Comparison of ENCODE assay signal across 1 cellular context in the genomic region with DNA sequence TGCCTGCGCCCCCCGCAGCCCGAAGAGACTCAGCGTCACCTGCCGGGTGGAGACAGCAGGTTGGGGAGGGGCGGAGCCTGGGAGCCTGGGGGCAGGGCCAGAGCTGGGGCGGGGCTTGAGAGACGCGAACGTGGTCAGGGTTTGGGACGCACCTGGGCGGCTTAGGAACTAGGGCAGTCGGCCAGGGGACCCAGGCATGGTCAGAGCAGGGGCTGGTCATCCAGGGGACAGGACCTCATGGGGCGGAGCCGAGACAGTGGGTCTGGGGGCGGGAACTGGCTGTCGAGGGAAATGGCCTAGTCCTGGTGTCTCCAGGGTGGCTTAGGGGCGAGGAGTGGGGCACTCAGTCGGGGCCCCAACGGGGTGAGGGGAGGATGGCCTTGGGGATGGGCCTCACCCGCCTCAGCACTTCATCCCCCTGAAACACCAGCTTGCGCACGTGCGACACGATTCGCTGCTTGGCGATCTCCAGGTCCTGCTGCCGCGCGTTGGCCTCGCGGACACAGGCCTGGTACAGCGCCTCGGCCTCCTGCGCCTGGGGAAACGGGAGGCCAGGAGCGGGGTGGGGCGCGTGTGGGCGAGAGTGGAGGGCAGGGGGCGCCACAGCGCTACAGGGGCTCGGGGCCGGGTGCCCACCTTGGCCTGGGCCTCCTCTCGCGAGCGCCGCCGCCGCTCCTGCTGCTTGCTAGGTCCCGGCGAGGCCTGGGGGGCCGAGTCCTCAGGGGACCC.
TF ChIP-seq lines count a peak whose summit lies in the region.

No MANE protein-coding gene starts in this region.

TF ChIP-seq in SK-N-SH treated with all-trans-retinoic acid at 6 μM for 48 hours, 23 proteins besides CTCF, POLR2A, EP300 and RAD21 (continued from another document):
- TF ChIP-seq CREB5 (CRISPR knock-in tag; IDR thresholded peaks at IDR 0.05; ENCODE audit: low read depth) = no peak
- TF ChIP-seq PPARA (CRISPR knock-in tag; IDR thresholded peaks at IDR 0.05; ENCODE audit: borderline replicate concordance) = no peak
- TF ChIP-seq, protein P1, sequence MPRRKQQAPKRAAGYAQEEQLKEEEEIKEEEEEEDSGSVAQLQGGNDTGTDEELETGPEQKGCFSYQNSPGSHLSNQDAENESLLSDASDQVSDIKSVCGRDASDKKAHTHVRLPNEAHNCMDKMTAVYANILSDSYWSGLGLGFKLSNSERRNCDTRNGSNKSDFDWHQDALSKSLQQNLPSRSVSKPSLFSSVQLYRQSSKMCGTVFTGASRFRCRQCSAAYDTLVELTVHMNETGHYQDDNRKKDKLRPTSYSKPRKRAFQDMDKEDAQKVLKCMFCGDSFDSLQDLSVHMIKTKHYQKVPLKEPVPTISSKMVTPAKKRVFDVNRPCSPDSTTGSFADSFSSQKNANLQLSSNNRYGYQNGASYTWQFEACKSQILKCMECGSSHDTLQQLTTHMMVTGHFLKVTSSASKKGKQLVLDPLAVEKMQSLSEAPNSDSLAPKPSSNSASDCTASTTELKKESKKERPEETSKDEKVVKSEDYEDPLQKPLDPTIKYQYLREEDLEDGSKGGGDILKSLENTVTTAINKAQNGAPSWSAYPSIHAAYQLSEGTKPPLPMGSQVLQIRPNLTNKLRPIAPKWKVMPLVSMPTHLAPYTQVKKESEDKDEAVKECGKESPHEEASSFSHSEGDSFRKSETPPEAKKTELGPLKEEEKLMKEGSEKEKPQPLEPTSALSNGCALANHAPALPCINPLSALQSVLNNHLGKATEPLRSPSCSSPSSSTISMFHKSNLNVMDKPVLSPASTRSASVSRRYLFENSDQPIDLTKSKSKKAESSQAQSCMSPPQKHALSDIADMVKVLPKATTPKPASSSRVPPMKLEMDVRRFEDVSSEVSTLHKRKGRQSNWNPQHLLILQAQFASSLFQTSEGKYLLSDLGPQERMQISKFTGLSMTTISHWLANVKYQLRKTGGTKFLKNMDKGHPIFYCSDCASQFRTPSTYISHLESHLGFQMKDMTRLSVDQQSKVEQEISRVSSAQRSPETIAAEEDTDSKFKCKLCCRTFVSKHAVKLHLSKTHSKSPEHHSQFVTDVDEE (CRISPR knock-in tag; IDR thresholded peaks at IDR 0.05) = no peak
